ENCODE assay signal across 9 cellular contexts in genomic region chr22:42648368-42649260, GRCh38. TPM values are rescaled to one million over a fixed set of nuclear protein-coding genes. Genes with fewer than 3 reads are reported as not detected.
DNase-seq lines count a peak whose midpoint lies in the region; ATAC-seq, FAIRE-seq and TF ChIP-seq lines count a peak whose summit lies in the region.
"Had no signal": no experiment of that assay in that cellular context is flagged by ENCODE, and none has a peak within 500 bp of the region (broad histone marks: within the 10 kb centered on the region; RNA-seq: fewer than 3 reads in every experiment).

No MANE protein-coding gene starts in this region.

- H3K27ac Mint-ChIP-seq in glutamatergic neuron (ENCODE audit: unreplicated experiment) = peak overlapping the region; percentile 96

- 3 to 4% (median 3%) methylated on average over 30 to 51 of the region's 51 CpGs for WGBS in ovary, 3 donors

- H3K9me3 ChIP-seq in HEK293 (ENCODE audit: control insufficient read depth, insufficient read depth, low read depth, low read length) = no peaks in the 10 kb centered on the region
- no peaks in the 10 kb centered on the region for H3K9me3 ChIP-seq in ovary

- TF ChIP-seq POLR2A in GM12892 (IDR thresholded peaks at IDR 0.05; ENCODE audit: low read depth, low read length) (no peak), NB4 (IDR thresholded peaks at IDR 0.05; ENCODE audit: extremely low read depth, insufficient read length) (no peak), ovary (IDR thresholded peaks at IDR 0.05) (no peak)

- DNase-seq in GM12892 (ENCODE audit: insufficient read length) = no peak
- DNase-seq in NB4 (ENCODE audit: low read depth) = peak; percentile 56
- peak; percentile 27 for DNase-seq in activated gamma-delta T cell treated with Interleukin-2 at 50 U/mL for 16 hours
- DNase-seq in glutamatergic neuron = no peak
- peak in 4 of 5 donors; percentile 46 to 62 (median 56) for DNase-seq in ovary
- no peak for DNase-seq in NCI-H1092 treated with DMSO at 0.1 percent for 48 hours (lab: John Stamatoyannopoulos, UW)

- CTCF ChIA-PET in HEK293 (lab: Yijun Ruan, JAX) = interaction anchor here (1.6 to 3.1 kb wide), 3 partner anchors 27 to 219 kb away, joined by 6 to 18 read pairs (median 7); no protein-coding TSS in a partner anchor

- no peak for ATAC-seq in HG03469 (IDR thresholded peaks at IDR 0.05; ENCODE audit: unreplicated experiment)

- POLR2A ChIA-PET in HEK293 (lab: Yijun Ruan, JAX) = interaction anchor here (1.0 to 1.9 kb wide), 5 partner anchors 11 to 539 kb away, joined by 4 to 18 read pairs (median 7); partner anchors contain the start of genes POLDIP3 and TTLL12

- peaks cover 5% of the 10 kb centered on the region for H3K27me3 Mint-ChIP-seq in glutamatergic neuron (ENCODE audit: unreplicated experiment)

- peak overlapping the region; percentile 98 for H3K4me3 Mint-ChIP-seq in glutamatergic neuron (ENCODE audit: unreplicated experiment)

- TF ChIP-seq EP300 in ovary (IDR thresholded peaks at IDR 0.05) = no peak

- H3K9me3 Mint-ChIP-seq in glutamatergic neuron (ENCODE audit: unreplicated experiment) = peaks cover 8% of the 10 kb centered on the region

- intact Hi-C loops in ovary (cut with DNase I) = no loop called here

- TF ChIP-seq CTCF in HEK293 (tag by site-specific recombination; IDR thresholded peaks at IDR 0.05) (no peak; the same call in 1 of the 2 replicates), NB4 (IDR thresholded peaks at IDR 0.05; ENCODE audit: low read depth, low read length) (no peak), glutamatergic neuron (IDR thresholded peaks at IDR 0.05; ENCODE audit: partially characterized antibody, unreplicated experiment) (no peak), ovary (IDR thresholded peaks at IDR 0.05) (no peak)

- no peaks in the 10 kb centered on the region for H3K36me3 Mint-ChIP-seq in glutamatergic neuron (ENCODE audit: unreplicated experiment)

- FAIRE-seq in GM12892 (lab: Jason Lieb, UNC) = peak; percentile 86
- FAIRE-seq: colon had no signal

- H3K4me3 ChIP-seq in HEK293 (ENCODE audit: low read depth, low read length) = peak overlapping the region; percentile 72
- H3K4me3 ChIP-seq in NB4 (ENCODE audit: low read depth, low read length) = peak overlapping the region; percentile 75
- peak overlapping the region; percentile 93 for H3K4me3 ChIP-seq in ovary

- H3K27ac ChIP-seq in HEK293 (ENCODE audit: extremely low read depth, low read depth, low read length) = peak overlapping the region; percentile 52
- H3K27ac ChIP-seq in ovary = peak overlapping the region; percentile 93 to 99

- H3K4me1 Mint-ChIP-seq in glutamatergic neuron (ENCODE audit: low read depth, unreplicated experiment) = peaks cover 11% of the 10 kb centered on the region

- peaks cover 22% of the 10 kb centered on the region for H3K4me1 ChIP-seq in HEK293 (ENCODE audit: control insufficient read depth, insufficient read depth, low read length)
- H3K4me1 ChIP-seq in ovary (ENCODE audit: insufficient read depth) = peaks cover 38% of the 10 kb centered on the region

- no peaks in the 10 kb centered on the region for H3K27me3 ChIP-seq in ovary

- H3K36me3 ChIP-seq in HEK293 (ENCODE audit: control insufficient read depth in 2 of 2, insufficient read depth in 1 of 2, low read length in 2 of 2) (no peaks in the 10 kb centered on the region), ovary (no peaks in the 10 kb centered on the region)

TF ChIP-seq in HEK293, 187 proteins besides CTCF, POLR2A, EP300 and RAD21 (continues in another document):
- no peak for TF ChIP-seq ZNF518A (tag by site-specific recombination; conservative IDR thresholded peaks at IDR 0.05; ENCODE audit: low read depth)
- TF ChIP-seq ZSCAN18 (tag by site-specific recombination; IDR thresholded peaks at IDR 0.05) = no peak
- TF ChIP-seq ZNF585B (tag by site-specific recombination; IDR thresholded peaks at IDR 0.05) = no peak
- TF ChIP-seq ZSCAN5A (tag by site-specific recombination; IDR thresholded peaks at IDR 0.05) = peak; percentile 83; the same call in 1 of the 2 replicates
- TF ChIP-seq SP7 (tag by site-specific recombination; IDR thresholded peaks at IDR 0.05) = no peak; the same call in 1 of the 2 replicates
- TF ChIP-seq ZNF621 (tag by site-specific recombination; IDR thresholded peaks at IDR 0.05) = no peak
- TF ChIP-seq YY1 (tag by site-specific recombination; IDR thresholded peaks at IDR 0.05) = no peak; the same call in 1 of the 2 replicates
- no peak for TF ChIP-seq ZNF530 (tag by site-specific recombination; IDR thresholded peaks at IDR 0.05; ENCODE audit: low read depth)
- no peak for TF ChIP-seq GLI2 (tag by site-specific recombination; IDR thresholded peaks at IDR 0.05; ENCODE audit: borderline replicate concordance, low read depth)
- no peak for TF ChIP-seq ZNF514 (tag by site-specific recombination; IDR thresholded peaks at IDR 0.05)
- no peak for TF ChIP-seq ZNF274 (IDR thresholded peaks at IDR 0.05; ENCODE audit: low read length)
- TF ChIP-seq ZNF274 (tag by site-specific recombination; IDR thresholded peaks at IDR 0.05; ENCODE audit: borderline replicate concordance) = no peak

RNA-seq across cellular contexts. Expression of gene CYB5R3, which starts 0.6 kb away (rescaled TPM):
- 49.7 TPM for polyA plus RNA-seq in GM12892 (2012; ENCODE audit: missing spikeins)
- total RNA-seq in glutamatergic neuron (ENCODE audit: unreplicated experiment) (148 TPM), ovary (100 to 1,000 TPM in 5 of 7 donors, 10 to 100 TPM in 2; 56.9 to 279 (median 228) TPM)
- 100 to 1,000 TPM; 224 to 231 TPM for polyA plus RNA-seq in ovary

RNA-seq across cellular contexts. Expression of gene ATP5MGL, which starts 8.2 kb away (rescaled TPM):
- not detected for polyA plus RNA-seq in GM12892 (2012; ENCODE audit: missing spikeins)
- total RNA-seq in glutamatergic neuron (ENCODE audit: unreplicated experiment) (1.1 TPM), ovary (under 1 TPM in 5 of 7 donors, not detected in 2; 0.30 to 0.91 (median 0.54) TPM)
- polyA plus RNA-seq in ovary = not detected

RNA-seq across cellular contexts. Expression of gene POLDIP3, which starts 33.9 kb away (rescaled TPM):
- 40.0 TPM for polyA plus RNA-seq in GM12892 (2012; ENCODE audit: missing spikeins)
- total RNA-seq in glutamatergic neuron (ENCODE audit: unreplicated experiment) (52.8 TPM), ovary (100 to 1,000 TPM in 5 of 7 donors, 10 to 100 TPM in 2; 44.0 to 133 (median 103) TPM)
- 100 to 1,000 TPM in 1 of 2 donors, 10 to 100 TPM in 1; 69.1 to 125 TPM for polyA plus RNA-seq in ovary

Comparison
In these comparisons a context has a peak if more than half of its experiments do, and no peak if none do; other contexts are left out.
1. DNase-seq: peak in NB4 (single experiment), activated gamma-delta T cell treated with Interleukin-2 at 50 U/mL for 16 hours (single experiment) and ovary (4 of 5); none in GM12892 (single experiment), glutamatergic neuron (single experiment) and NCI-H1092 treated with DMSO at 0.1 percent for 48 hours (single experiment).
2. Peak in every context shown above with its lines, with median percentiles within 50 percentile points of each other: H3K4me3 ChIP-seq.